In the genomic region with DNA sequence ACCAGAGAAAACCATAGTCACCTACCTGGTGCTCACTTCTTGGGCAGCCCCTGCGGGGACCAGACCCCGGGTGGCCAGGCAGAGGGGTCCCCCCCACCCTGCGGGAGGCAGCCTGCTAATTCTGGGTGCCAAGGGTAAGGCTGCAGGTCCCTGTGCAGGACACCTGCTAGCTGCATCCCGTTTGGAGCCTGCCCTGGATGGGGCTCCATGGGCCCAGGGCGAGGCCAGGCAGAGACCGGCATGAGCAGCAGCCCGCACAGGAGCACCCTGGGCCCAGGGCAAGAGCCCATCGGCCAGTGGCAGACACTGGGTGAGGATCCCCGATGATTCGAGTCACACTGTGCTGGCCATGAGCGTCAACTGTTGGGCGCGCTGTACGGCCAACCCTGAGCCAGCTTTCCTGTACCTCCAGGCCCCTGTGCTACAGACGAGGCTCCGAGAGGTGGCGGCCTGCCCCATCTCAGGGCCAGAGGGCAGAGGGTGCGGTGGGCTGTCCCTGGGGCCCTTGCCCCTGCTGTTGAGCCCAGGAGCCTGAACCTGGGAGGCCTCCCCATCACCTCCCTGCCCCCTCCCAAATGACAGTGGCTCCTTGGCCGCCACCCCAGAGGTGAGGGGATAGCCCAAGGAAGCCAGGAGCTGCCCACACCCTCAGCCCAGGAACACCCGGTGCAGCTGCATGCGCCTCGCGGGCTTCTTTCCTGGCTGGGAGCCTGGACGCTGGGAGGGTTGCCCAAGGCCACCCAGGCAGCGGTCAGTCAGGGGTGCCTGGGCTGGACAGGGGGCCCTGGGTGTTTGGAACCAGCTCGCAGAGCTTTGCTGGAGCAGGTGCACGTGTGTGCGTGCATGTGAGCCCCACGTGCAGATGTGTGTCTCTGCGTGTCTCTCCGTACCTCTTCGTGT, we compare ENCODE assay signal across 1 cellular context.
TF ChIP-seq lines count a peak whose summit lies in the region.

No MANE protein-coding gene starts in this region.

TF ChIP-seq in GM23338, 12 proteins besides CTCF, POLR2A, EP300 and RAD21 (continued from another document):
- TF ChIP-seq, protein P1, sequence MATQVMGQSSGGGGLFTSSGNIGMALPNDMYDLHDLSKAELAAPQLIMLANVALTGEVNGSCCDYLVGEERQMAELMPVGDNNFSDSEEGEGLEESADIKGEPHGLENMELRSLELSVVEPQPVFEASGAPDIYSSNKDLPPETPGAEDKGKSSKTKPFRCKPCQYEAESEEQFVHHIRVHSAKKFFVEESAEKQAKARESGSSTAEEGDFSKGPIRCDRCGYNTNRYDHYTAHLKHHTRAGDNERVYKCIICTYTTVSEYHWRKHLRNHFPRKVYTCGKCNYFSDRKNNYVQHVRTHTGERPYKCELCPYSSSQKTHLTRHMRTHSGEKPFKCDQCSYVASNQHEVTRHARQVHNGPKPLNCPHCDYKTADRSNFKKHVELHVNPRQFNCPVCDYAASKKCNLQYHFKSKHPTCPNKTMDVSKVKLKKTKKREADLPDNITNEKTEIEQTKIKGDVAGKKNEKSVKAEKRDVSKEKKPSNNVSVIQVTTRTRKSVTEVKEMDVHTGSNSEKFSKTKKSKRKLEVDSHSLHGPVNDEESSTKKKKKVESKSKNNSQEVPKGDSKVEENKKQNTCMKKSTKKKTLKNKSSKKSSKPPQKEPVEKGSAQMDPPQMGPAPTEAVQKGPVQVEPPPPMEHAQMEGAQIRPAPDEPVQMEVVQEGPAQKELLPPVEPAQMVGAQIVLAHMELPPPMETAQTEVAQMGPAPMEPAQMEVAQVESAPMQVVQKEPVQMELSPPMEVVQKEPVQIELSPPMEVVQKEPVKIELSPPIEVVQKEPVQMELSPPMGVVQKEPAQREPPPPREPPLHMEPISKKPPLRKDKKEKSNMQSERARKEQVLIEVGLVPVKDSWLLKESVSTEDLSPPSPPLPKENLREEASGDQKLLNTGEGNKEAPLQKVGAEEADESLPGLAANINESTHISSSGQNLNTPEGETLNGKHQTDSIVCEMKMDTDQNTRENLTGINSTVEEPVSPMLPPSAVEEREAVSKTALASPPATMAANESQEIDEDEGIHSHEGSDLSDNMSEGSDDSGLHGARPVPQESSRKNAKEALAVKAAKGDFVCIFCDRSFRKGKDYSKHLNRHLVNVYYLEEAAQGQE (IDR thresholded peaks at IDR 0.05; ENCODE audit: unreplicated experiment) = no peak
- TF ChIP-seq ZNF331 (CRISPR knock-in tag; IDR thresholded peaks at IDR 0.05; ENCODE audit: low read depth) (no peak), POLR2AphosphoS5 (IDR thresholded peaks at IDR 0.05; ENCODE audit: low read depth) (no peak), EZH2phosphoT487 (IDR thresholded peaks at IDR 0.05; ENCODE audit: unreplicated experiment) (no peak), JUNB (IDR thresholded peaks at IDR 0.05; ENCODE audit: unreplicated experiment) (no peak), NANOG (IDR thresholded peaks at IDR 0.05; ENCODE audit: borderline replicate concordance) (no peak), CREB1 (CRISPR knock-in tag; IDR thresholded peaks at IDR 0.05; ENCODE audit: low read depth) (no peak), EZH2 (IDR thresholded peaks at IDR 0.05; ENCODE audit: low read depth, unreplicated experiment) (no peak), STAT1 (IDR thresholded peaks at IDR 0.05; ENCODE audit: unreplicated experiment) (no peak)
